Comparison of ENCODE assay signal across 8 cellular contexts in the genomic region with DNA sequence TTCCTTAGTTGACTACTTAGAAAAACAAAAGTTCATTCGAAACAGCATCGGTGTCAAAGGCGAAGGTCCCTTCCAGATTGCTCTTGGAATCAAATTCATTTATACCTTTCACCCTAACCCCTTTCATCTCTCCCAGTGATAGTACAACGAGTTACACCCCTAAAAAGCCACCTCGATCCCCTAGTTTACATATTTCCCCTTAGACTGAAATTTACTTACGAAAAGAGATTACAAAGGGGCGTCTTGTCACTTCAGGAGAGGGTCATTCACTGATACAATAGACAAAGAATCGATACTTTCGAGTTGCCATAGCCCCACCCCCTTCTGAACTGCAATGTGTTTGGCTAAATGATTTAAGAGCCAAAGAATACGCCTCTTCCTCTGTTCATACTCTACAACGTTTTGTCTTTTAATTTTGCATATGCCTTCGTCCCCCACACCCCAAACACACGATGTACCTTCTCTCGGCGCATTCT.
DNase-seq lines count a peak whose midpoint lies in the region; ATAC-seq and TF ChIP-seq lines count a peak whose summit lies in the region.

No MANE protein-coding gene starts in this region.

- H3K36me3 ChIP-seq in PC-9 (ENCODE audit: low read depth), result 0 out of 2 replicates have a peak, but pooled peaks cover 9% of the 10 kb centered on the region

- peak overlapping the region; percentile 71 for H3K27ac Mint-ChIP-seq in activated naive CD4-positive, alpha-beta T cell treated with anti-CD3 and anti-CD28 coated beads, Interleukin-2, amount 50 U/mL, for 24 hours

- no peaks in the 10 kb centered on the region for H3K9me2 ChIP-seq in PC-9 (ENCODE audit: insufficient read depth)

- peak overlapping the region; percentile 82 for H3K4me2 ChIP-seq in PC-9

- no peak for TF ChIP-seq POLR2A in erythroblast (IDR thresholded peaks at IDR 0.05; ENCODE audit: low read length)

- no TSS peak for BruUV-seq in PC-9 (replicated peaks; lab: Mats Ljungman, UMichigan)

- peaks cover 20% of the 10 kb centered on the region for H3K4me1 Mint-ChIP-seq in activated naive CD4-positive, alpha-beta T cell treated with anti-CD3 and anti-CD28 coated beads, Interleukin-2, amount 50 U/mL, for 24 hours

- H3K27me3 Mint-ChIP-seq in activated naive CD4-positive, alpha-beta T cell treated with anti-CD3 and anti-CD28 coated beads, Interleukin-2, amount 50 U/mL, for 24 hours, result peaks cover 37% of the 10 kb centered on the region

- peak overlapping the region; percentile 92 for H3K4me3 Mint-ChIP-seq in activated naive CD4-positive, alpha-beta T cell treated with anti-CD3 and anti-CD28 coated beads, Interleukin-2, amount 50 U/mL, for 24 hours

- no peaks in the 10 kb centered on the region for H3K9me3 ChIP-seq in PC-9 (ENCODE audit: insufficient read depth, low read depth)

- H3F3A ChIP-seq in PC-9 (ENCODE audit: insufficient read depth, low read depth), result peaks cover 38% of the 10 kb centered on the region

- intact Hi-C loops in PC-9 (cut with micrococcal nuclease; ENCODE audit: unreplicated experiment), result no loop called here

- peaks cover 20% of the 10 kb centered on the region for H3K79me2 ChIP-seq in PC-9 (ENCODE audit: low read depth)

- H3K27ac ChIP-seq in PC-9, result peak overlapping the region; percentile 77
- peak overlapping the region in 8 of 21 experiments; percentile 72 to 86 (median 77) for H3K27ac ChIP-seq in skin epidermis

- ATAC-seq in GM21360 (IDR thresholded peaks at IDR 0.05; ENCODE audit: unreplicated experiment), result no peak

- no peak for DNase-seq in activated naive CD4-positive, alpha-beta T cell (lab: John Stamatoyannopoulos, UW)
- peak in 1 of 2 experiments; percentile 43 for DNase-seq in PC-9
- DNase-seq in erythroblast (lab: John Stamatoyannopoulos, UW), result peak; percentile 42 to 49
- DNase-seq in superior temporal gyrus (ENCODE audit: extremely low spot score), result no peak
- DNase-seq in NCI-H774 (lab: John Stamatoyannopoulos, UW), result no peak

- TF ChIP-seq CTCF in PC-9 (conservative IDR thresholded peaks at IDR 0.05), result no peak

- no peaks in the 10 kb centered on the region for H4K20me1 ChIP-seq in PC-9 (ENCODE audit: insufficient read depth)

- CTCF ChIA-PET in PC-9 (lab: Charles Lee), result no interaction called here

- no peaks in the 10 kb centered on the region for H3K36me3 Mint-ChIP-seq in activated naive CD4-positive, alpha-beta T cell treated with anti-CD3 and anti-CD28 coated beads, Interleukin-2, amount 50 U/mL, for 24 hours

- H2AFZ ChIP-seq in PC-9, result peak overlapping the region; percentile 89

- POLR2A ChIA-PET in PC-9 (lab: Charles Lee; ENCODE audit: unreplicated experiment), result no interaction called here

- H3K4me3 ChIP-seq in PC-9, result peak overlapping the region; percentile 79
- H3K4me3 ChIP-seq in skin epidermis, result peak overlapping the region; percentile 33 to 52 (median 42)

- peaks cover 5% of the 10 kb centered on the region for H3K9me3 Mint-ChIP-seq in activated naive CD4-positive, alpha-beta T cell treated with anti-CD3 and anti-CD28 coated beads, Interleukin-2, amount 50 U/mL, for 24 hours

- peaks cover 39% of the 10 kb centered on the region for H3K4me1 ChIP-seq in PC-9 (replicated peaks; ENCODE audit: insufficient read depth)

- H3K27me3 ChIP-seq in PC-9 (ENCODE audit: insufficient read depth, low read depth), result no peaks in the 10 kb centered on the region

Comparison
In these comparisons a context has a peak if more than half of its experiments do, and no peak if none do; other contexts are left out.
1. DNase-seq: peak in erythroblast (2 of 2); none in activated naive CD4-positive, alpha-beta T cell (0 of 4), superior temporal gyrus (single experiment) and NCI-H774 (single experiment).